In genomic region chr11:114228401-114229061, GRCh38 we compare ENCODE assay signal across 11 cellular contexts.
A peak's percentile ranks its signal among the peaks of the same experiment; 100 is the strongest.
DNase-seq lines count a peak whose midpoint lies in the region; TF ChIP-seq lines count a peak whose summit lies in the region.
"Had no signal": no experiment of that assay in that cellular context is flagged by ENCODE, and none has a peak within 500 bp of the region (broad histone marks: within the 10 kb centered on the region; RNA-seq: fewer than 3 reads in every experiment).

No MANE protein-coding gene starts in this region.

- H3K9me3 ChIP-seq in prostate gland, result no peaks in the 10 kb centered on the region
- H3K9me3 ChIP-seq in effector memory CD4-positive, alpha-beta T cell (ENCODE audit: control insufficient read depth, low read length), result no peaks in the 10 kb centered on the region
- H3K9me3 ChIP-seq: lower lobe of right lung had no signal

- intact Hi-C loops in prostate gland (cut with DNase I), result no loop called here

- H3K27ac ChIP-seq in prostate gland, result peak overlapping the region; percentile 14 to 36
- H3K27ac ChIP-seq in effector memory CD4-positive, alpha-beta T cell (ENCODE audit: insufficient read depth, low read length, poor library complexity, severe bottlenecking), result no peak overlapping the region
- H3K27ac ChIP-seq: lower lobe of right lung had no signal

- no peak for TF ChIP-seq CTCF in prostate gland (IDR thresholded peaks at IDR 0.05)

- H3K27me3 ChIP-seq in prostate gland (replicated peaks; ENCODE audit: insufficient read depth), result no peaks in the 10 kb centered on the region
- no peaks in the 10 kb centered on the region for H3K27me3 ChIP-seq in effector memory CD4-positive, alpha-beta T cell (replicated peaks; ENCODE audit: control insufficient read depth, insufficient read depth, low read length, poor library complexity, severe bottlenecking)

- TF ChIP-seq POLR2A in prostate gland (IDR thresholded peaks at IDR 0.05), result no peak

- peaks cover 0 to 3% of the 10 kb centered on the region in 2 donors for H3K36me3 ChIP-seq in prostate gland
- H3K36me3 ChIP-seq in effector memory CD4-positive, alpha-beta T cell (ENCODE audit: control insufficient read depth, insufficient read depth, low read length), result no peaks in the 10 kb centered on the region

- 76% methylated on average over 15 of the region's 15 CpGs for WGBS in prostate gland

- H3K4me1 ChIP-seq in prostate gland (replicated peaks), result peaks cover 5% of the 10 kb centered on the region
- H3K4me1 ChIP-seq in effector memory CD4-positive, alpha-beta T cell (ENCODE audit: control insufficient read depth, insufficient read depth, low read length, poor library complexity, severe bottlenecking), result no peaks in the 10 kb centered on the region

- H3K4me3 ChIP-seq in prostate gland, result no peak overlapping the region
- no peak overlapping the region for H3K4me3 ChIP-seq in effector memory CD4-positive, alpha-beta T cell (ENCODE audit: insufficient read depth, low read depth, low read length, poor library complexity, severe bottlenecking)
- H3K4me3 ChIP-seq: lower lobe of right lung had no signal

- peak; percentile 68 for DNase-seq in DMS 273 (lab: John Stamatoyannopoulos, UW; ENCODE audit: unreplicated experiment)
- DNase-seq in NCI-H2171 treated with DMSO at 0.1 percent for 48 hours (lab: John Stamatoyannopoulos, UW), result peak; percentile 73
- peak; percentile 55 for DNase-seq in cerebellum (ENCODE audit: low spot score)
- no peak for DNase-seq in prostate gland (ENCODE audit: low spot score)
- DNase-seq in NCI-H128 (lab: John Stamatoyannopoulos, UW; ENCODE audit: unreplicated experiment), result no peak
- DNase-seq in effector memory CD4-positive, alpha-beta T cell, result no peak
- no peak for DNase-seq in SHP77 treated with DMSO at 0.1 percent for 48 hours (lab: John Stamatoyannopoulos, UW)
- DNase-seq: activated effector memory CD4-positive, alpha-beta T cell treated with anti-CD3 and anti-CD28 coated beads, Interleukin-2, amount 50 U/mL, for 16 hours; lower lobe of right lung; NCI-H345; stimulated activated naive CD4-positive, alpha-beta T cell had no signal

Comparison
In these comparisons a context has a peak if more than half of its experiments do, and no peak if none do; other contexts are left out.
1. DNase-seq: peak in DMS 273 (single experiment), NCI-H2171 treated with DMSO at 0.1 percent for 48 hours (single experiment) and cerebellum (single experiment); none in prostate gland (single experiment), NCI-H128 (single experiment), effector memory CD4-positive, alpha-beta T cell (0 of 3) and SHP77 treated with DMSO at 0.1 percent for 48 hours (single experiment).